1 cellular context compared by ENCODE assay signal in the genomic region with DNA sequence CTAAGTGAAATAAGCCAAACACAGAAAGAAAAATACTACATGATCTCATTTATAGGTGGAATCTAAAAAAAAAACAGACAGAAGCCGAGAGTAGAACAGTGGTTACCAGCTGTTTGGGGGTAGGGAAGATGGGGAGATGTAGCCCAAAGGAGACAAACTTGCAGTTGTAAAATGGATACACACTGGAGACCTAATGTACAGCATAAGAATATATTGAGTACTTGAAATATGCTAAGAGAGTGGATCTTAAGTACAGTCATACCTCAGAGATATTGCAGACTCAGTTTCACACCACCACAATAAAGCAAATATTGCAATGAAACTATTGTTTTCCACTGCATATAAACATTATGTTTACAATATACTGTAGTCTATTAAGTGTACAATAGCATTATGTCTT.
TF ChIP-seq lines count a peak whose summit lies in the region.

No MANE protein-coding gene starts in this region.

TF ChIP-seq in K562, 482 proteins besides CTCF, POLR2A, EP300 and RAD21 (continued from another document):
- TF ChIP-seq, protein P1, sequence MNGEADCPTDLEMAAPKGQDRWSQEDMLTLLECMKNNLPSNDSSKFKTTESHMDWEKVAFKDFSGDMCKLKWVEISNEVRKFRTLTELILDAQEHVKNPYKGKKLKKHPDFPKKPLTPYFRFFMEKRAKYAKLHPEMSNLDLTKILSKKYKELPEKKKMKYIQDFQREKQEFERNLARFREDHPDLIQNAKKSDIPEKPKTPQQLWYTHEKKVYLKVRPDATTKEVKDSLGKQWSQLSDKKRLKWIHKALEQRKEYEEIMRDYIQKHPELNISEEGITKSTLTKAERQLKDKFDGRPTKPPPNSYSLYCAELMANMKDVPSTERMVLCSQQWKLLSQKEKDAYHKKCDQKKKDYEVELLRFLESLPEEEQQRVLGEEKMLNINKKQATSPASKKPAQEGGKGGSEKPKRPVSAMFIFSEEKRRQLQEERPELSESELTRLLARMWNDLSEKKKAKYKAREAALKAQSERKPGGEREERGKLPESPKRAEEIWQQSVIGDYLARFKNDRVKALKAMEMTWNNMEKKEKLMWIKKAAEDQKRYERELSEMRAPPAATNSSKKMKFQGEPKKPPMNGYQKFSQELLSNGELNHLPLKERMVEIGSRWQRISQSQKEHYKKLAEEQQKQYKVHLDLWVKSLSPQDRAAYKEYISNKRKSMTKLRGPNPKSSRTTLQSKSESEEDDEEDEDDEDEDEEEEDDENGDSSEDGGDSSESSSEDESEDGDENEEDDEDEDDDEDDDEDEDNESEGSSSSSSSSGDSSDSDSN (IDR thresholded peaks at IDR 0.05; ENCODE audit: borderline replicate concordance in 1 of 2, low read depth in 2 of 2, low read length in 2 of 2) = no peak
- TF ChIP-seq NRF1 (conservative IDR thresholded peaks at IDR 0.05 in 1 of 2, IDR thresholded peaks at IDR 0.05 in 1 of 2) = no peak
- TF ChIP-seq ZNF175 (CRISPR knock-in tag; IDR thresholded peaks at IDR 0.05; ENCODE audit: low read depth) = no peak
- TF ChIP-seq HCFC1 (IDR thresholded peaks at IDR 0.05; ENCODE audit: low read depth, low read length) = no peak
- no peak for TF ChIP-seq POLR2H (tag; IDR thresholded peaks at IDR 0.05; ENCODE audit: low read depth)
- TF ChIP-seq SP1 (CRISPR knock-in tag; IDR thresholded peaks at IDR 0.05) = no peak
- no peak for TF ChIP-seq TOE1 (IDR thresholded peaks at IDR 0.05; ENCODE audit: borderline replicate concordance)
- TF ChIP-seq TOE1 (CRISPR knock-in tag; IDR thresholded peaks at IDR 0.05; ENCODE audit: borderline replicate concordance, low read depth) = no peak
- no peak for TF ChIP-seq POLR3A (IDR thresholded peaks at IDR 0.05; ENCODE audit: borderline replicate concordance, extremely low read depth, insufficient read depth, insufficient read length)
- TF ChIP-seq ZBTB1 (CRISPR knock-in tag; IDR thresholded peaks at IDR 0.05; ENCODE audit: borderline replicate concordance, low read depth) = no peak
TF ChIP-seq in K562: peak in this region for 0.
